In genomic region chr19:7360393-7360984, GRCh38 we compare ENCODE assay signal across 1 cellular context.
TF ChIP-seq lines count a peak whose summit lies in the region.

No MANE protein-coding gene starts in this region.

TF ChIP-seq in IMR-90, 13 proteins besides CTCF, POLR2A, EP300 and RAD21:
- TF ChIP-seq ELK1 (IDR thresholded peaks at IDR 0.05; ENCODE audit: borderline replicate concordance, low read depth, low read length) (no peak), MAFK (IDR thresholded peaks at IDR 0.05; ENCODE audit: low read depth, low read length) (no peak), MXI1 (IDR thresholded peaks at IDR 0.05; ENCODE audit: borderline replicate concordance, low read depth, low read length) (no peak), CEBPB (IDR thresholded peaks at IDR 0.05; ENCODE audit: low read depth, low read length) (no peak), SMC3 (IDR thresholded peaks at IDR 0.05; ENCODE audit: low read depth, low read length) (no peak), RFX5 (IDR thresholded peaks at IDR 0.05; ENCODE audit: low read depth, low read length) (no peak), BHLHE40 (IDR thresholded peaks at IDR 0.05; ENCODE audit: low read depth, low read length) (no peak), MAZ (IDR thresholded peaks at IDR 0.05; ENCODE audit: borderline replicate concordance, low read depth, low read length) (no peak), CHD1 (IDR thresholded peaks at IDR 0.05; ENCODE audit: low read depth, low read length) (no peak), FOS (IDR thresholded peaks at IDR 0.05; ENCODE audit: low read depth, low read length) (no peak), RCOR1 (IDR thresholded peaks at IDR 0.05; ENCODE audit: insufficient replicate concordance, low read length) (no peak), NFE2L2 (IDR thresholded peaks at IDR 0.05; ENCODE audit: low read depth, low read length) (no peak), USF2 (IDR thresholded peaks at IDR 0.05; ENCODE audit: low read depth, low read length) (no peak)
